Comparison of ENCODE assay signal across 25 cellular contexts in genomic region chr13:109649713-109650112, GRCh38.
"Had no signal": no experiment of that assay in that cellular context is flagged by ENCODE, and none has a peak within 500 bp of the region (broad histone marks: within the 10 kb centered on the region; RNA-seq: fewer than 3 reads in every experiment).

No MANE protein-coding gene starts in this region.

- H3K36me3 ChIP-seq: esophagus muscularis mucosa, gastroesophageal sphincter, heart left ventricle, neural progenitor cell, suprapubic skin, transverse colon, upper lobe of right lung, uterus had no signal

- ATAC-seq: foreskin keratinocyte; gastroesophageal sphincter; heart left ventricle; left ventricle myocardium superior; naive thymus-derived CD4-positive, alpha-beta T cell; psoas muscle; right cardiac atrium; stimulated activated naive B cell treated with anti-CD40 and anti-IgM and Interleukin-4, amounts not matched to agents 10 μg/mL and 1 μg/mL and 100 μg/mL, for 72 hours; stimulated activated naive CD8-positive, alpha-beta T cell treated with anti-CD3 and anti-CD28 coated beads, Interleukin-15, amount 100 ng/mL, for 72 hours had no signal

- H3K27me3 ChIP-seq: esophagus muscularis mucosa, foreskin keratinocyte, gastroesophageal sphincter, hepatocyte, neural progenitor cell, suprapubic skin, transverse colon, upper lobe of right lung, uterus had no signal

- H3K9me3 ChIP-seq: esophagus muscularis mucosa, gastroesophageal sphincter, psoas muscle, suprapubic skin, transverse colon, upper lobe of right lung, uterus had no signal

- H3K4me1 ChIP-seq: gastroesophageal sphincter, psoas muscle, uterus had no signal

- H3K4me3 ChIP-seq: coronary artery, esophagus muscularis mucosa, gastroesophageal sphincter, heart left ventricle, hepatocyte, lung, neural progenitor cell, psoas muscle, suprapubic skin, transverse colon, upper lobe of right lung, uterus had no signal

- DNase-seq: dermis blood vessel endothelial cell; effector memory CD4-positive, alpha-beta T cell; foreskin keratinocyte; heart left ventricle; kidney; left ventricle myocardium superior; naive thymus-derived CD4-positive, alpha-beta T cell; nucleus accumbens; psoas muscle; right cardiac atrium; small intestine; stimulated activated CD4-positive, alpha-beta T cell treated with anti-CD3 and anti-CD28 coated beads, Interleukin-15, amount 100 ng/mL, for 24 hours; stimulated activated CD4-positive, alpha-beta T cell treated with anti-CD3 and anti-CD28 coated beads, Interleukin-2, amount 100 ng/mL, for 48 hours; stimulated activated naive B cell treated with anti-CD40 and anti-IgM and Interleukin-4, amounts not matched to agents 10 μg/mL and 1 μg/mL and 100 μg/mL, for 72 hours; stimulated activated naive CD8-positive, alpha-beta T cell treated with anti-CD3 and anti-CD28 coated beads, Interleukin-15, amount 100 ng/mL, for 72 hours; transverse colon; upper lobe of right lung; uterus had no signal

- H3K27ac ChIP-seq: coronary artery, esophagus muscularis mucosa, foreskin keratinocyte, gastroesophageal sphincter, heart left ventricle, hepatocyte, neural progenitor cell, psoas muscle, suprapubic skin, transverse colon, upper lobe of right lung, uterus had no signal
